In genomic region chr12:30694971-30695326, GRCh38 we compare ENCODE assay signal across 8 cellular contexts. TPM values are rescaled to one million over a fixed set of nuclear protein-coding genes. Genes with fewer than 3 reads are reported as not detected.
DNase-seq lines count a peak whose midpoint lies in the region; ATAC-seq and TF ChIP-seq lines count a peak whose summit lies in the region.

No MANE protein-coding gene starts in this region.

- no peak for DNase-seq in AG04450 (ENCODE audit: low read depth, low spot score)
- DNase-seq in GM10266 (ENCODE audit: extremely low spot score), result peak; percentile 19
- peak; percentile 39 for DNase-seq in RPMI7951 (ENCODE audit: low read depth)
- no peak for DNase-seq in coronary artery (ENCODE audit: low spot score)
- peak; percentile 57 to 83 for DNase-seq in left lung
- DNase-seq in stomach, result peak; percentile 40
- no peak for DNase-seq in inferior parietal cortex (ENCODE audit: extremely low spot score)

- H3K36me3 ChIP-seq in left lung (no peaks in the 10 kb centered on the region), stomach (peaks cover 0 to under 1% (median 0%) of the 10 kb centered on the region in 4 donors)

- WGBS in stomach, 5 donors, result 0 to 2% (median 0%) methylated on average over 10 of the region's 10 CpGs

- TF ChIP-seq CTCF in AG04450 (IDR thresholded peaks at IDR 0.05; ENCODE audit: low read depth, low read length), result peak; percentile 11; the same call in 1 of the 2 replicates
- no peak for TF ChIP-seq CTCF in GM10266 (IDR thresholded peaks at IDR 0.05; ENCODE audit: control insufficient read depth, insufficient read depth, low read depth, missing control alignments)
- no peak for TF ChIP-seq CTCF in coronary artery (IDR thresholded peaks at IDR 0.05)
- no peak for TF ChIP-seq CTCF in left lung (IDR thresholded peaks at IDR 0.05)
- TF ChIP-seq CTCF in stomach (IDR thresholded peaks at IDR 0.05), result no peak

- H3K4me3 ChIP-seq in AG04450 (ENCODE audit: low read depth, low read length) (peak overlapping the region; percentile 94), coronary artery (peak overlapping the region; percentile 90), left lung (peak overlapping the region; percentile 96 to 98), stomach (peak overlapping the region; percentile 90 to 96 (median 95))

- CTCF ChIA-PET in AG04450 (lab: Charles Lee), result interaction anchor here (0.8 to 3.1 kb wide), 7 partner anchors 9 to 113 kb away, joined by 3 to 14 read pairs (median 4); partner anchors contain the start of gene CAPRIN2

- TF ChIP-seq POLR2A in stomach (IDR thresholded peaks at IDR 0.05), result no peak

- H3K4me1 ChIP-seq in left lung, result peaks cover 16 to 42% of the 10 kb centered on the region in 2 donors
- peaks cover 18 to 47% (median 40%) of the 10 kb centered on the region in 4 donors for H3K4me1 ChIP-seq in stomach

- POLR2A ChIA-PET in AG04450 (lab: Yijun Ruan, JAX), result interaction anchor here (1.3 to 1.9 kb wide), 2 partner anchors 17 to 102 kb away, joined by 4 to 5 read pairs; no protein-coding TSS in a partner anchor

- H3K9me3 ChIP-seq in AG04450 (ENCODE audit: control insufficient read depth, insufficient read depth, low read length) (peaks cover 2% of the 10 kb centered on the region; the same call in 1 of the 2 replicates), left lung (no peaks in the 10 kb centered on the region), stomach (no peaks in the 10 kb centered on the region)

- TF ChIP-seq EP300 in stomach (IDR thresholded peaks at IDR 0.05), result no peak

- H3K27me3 ChIP-seq in AG04450 (ENCODE audit: control insufficient read depth, insufficient read depth, low read length), result no peaks in the 10 kb centered on the region
- no peaks in the 10 kb centered on the region for H3K27me3 ChIP-seq in left lung
- H3K27me3 ChIP-seq in stomach, result no peaks in the 10 kb centered on the region

- H3K27ac ChIP-seq in AG04450 (ENCODE audit: low read depth, low read length), result no peak overlapping the region
- H3K27ac ChIP-seq in coronary artery, result peak overlapping the region; percentile 68 to 87
- peak overlapping the region; percentile 75 to 81 for H3K27ac ChIP-seq in left lung
- peak overlapping the region; percentile 85 to 91 (median 87) for H3K27ac ChIP-seq in stomach

- ATAC-seq in HG03196 (IDR thresholded peaks at IDR 0.05; ENCODE audit: unreplicated experiment), result peak; percentile 30
- peak; percentile 84 for ATAC-seq in left lung

- intact Hi-C loops in left lung (cut with DNase I), result no loop called here
- intact Hi-C loops in stomach (cut with DNase I; ENCODE audit: low total_unique reads), result no loop called here

RNA-seq across cellular contexts. Expression of gene IPO8, which starts 0.7 kb away (rescaled TPM):
- 19.6 and 21.2 TPM in 2 replicates for polyA plus RNA-seq in AG04450 (2011; rRNA removed)
- polyA minus RNA-seq in AG04450 (2011; rRNA and poly(A)+ RNA removed), result 40.3 and 59.7 TPM in 2 replicates
- 14.6 and 14.7 TPM in 2 replicates for total RNA-seq in RPMI7951 (2014; rRNA removed; shearing (Covaris generic))
- 10 to 100 TPM; 48.4 to 49.0 TPM for total RNA-seq in left lung
- 100 to 1,000 TPM in 1 of 5 donors, 10 to 100 TPM in 4; 15.8 to 184 (median 64.9) TPM for total RNA-seq in stomach
- polyA plus RNA-seq in stomach, result 10 to 100 TPM in 2 of 3 donors, 1 to 10 TPM in 1; 8.9 to 14.8 (median 13.5) TPM

RNA-seq across cellular contexts. Expression of gene CAPRIN2, which starts 59.8 kb away (rescaled TPM):
- 13.7 and 15.6 TPM in 2 replicates for polyA plus RNA-seq in AG04450 (2011; rRNA removed)
- polyA minus RNA-seq in AG04450 (2011; rRNA and poly(A)+ RNA removed), result 10.2 and 16.6 TPM in 2 replicates
- total RNA-seq in RPMI7951 (2014; rRNA removed; shearing (Covaris generic)), result 15.5 and 15.7 TPM in 2 replicates
- 10 to 100 TPM; 16.4 to 20.1 TPM for total RNA-seq in left lung
- 100 to 1,000 TPM in 2 of 5 donors, 10 to 100 TPM in 3; 22.0 to 154 (median 39.3) TPM for total RNA-seq in stomach
- 10 to 100 TPM in 1 of 3 donors, 1 to 10 TPM in 2; 6.7 to 13.4 (median 8.7) TPM for polyA plus RNA-seq in stomach

Comparison
In these comparisons a context has a peak if more than half of its experiments do, and no peak if none do; other contexts are left out.
1. DNase-seq: peak in GM10266 (single experiment), RPMI7951 (single experiment), left lung (2 of 2) and stomach (single experiment); none in AG04450 (single experiment), coronary artery (single experiment) and inferior parietal cortex (single experiment).
2. Peak in every context shown above with its lines, with median percentiles within 50 percentile points of each other: H3K4me3 ChIP-seq.